In genomic region chr18:63022429-63023022, GRCh38 we compare ENCODE assay signal across 10 cellular contexts.
DNase-seq lines count a peak whose midpoint lies in the region; TF ChIP-seq lines count a peak whose summit lies in the region.
"Had no signal": no experiment of that assay in that cellular context is flagged by ENCODE, and none has a peak within 500 bp of the region (broad histone marks: within the 10 kb centered on the region; RNA-seq: fewer than 3 reads in every experiment).

No MANE protein-coding gene starts in this region.

- POLR2A ChIA-PET in BJ (lab: Charles Lee): no interaction called here

- DNase-seq in BJ (ENCODE audit: low read depth): no peak
- no peak for DNase-seq in ascending aorta (ENCODE audit: low spot score in 2 of 2)
- DNase-seq in left kidney (ENCODE audit: low read depth, low spot score): peak; percentile 26
- DNase-seq in T-helper 1 cell: no peak
- no peak for DNase-seq in stimulated activated CD4-positive, alpha-beta T cell treated with anti-CD3 and anti-CD28 coated beads, Interleukin-4, amount 100 ng/mL, for 4 hours
- no peak for DNase-seq in substantia nigra (lab: John Stamatoyannopoulos, UW)
- no peak for DNase-seq in posterior cingulate gyrus
- DNase-seq: activated naive CD4-positive, alpha-beta T cell treated with anti-CD3 and anti-CD28 coated beads, Interleukin-2, amount 10 ng/mL, durations not matched to agents 7 days and 5 days; NCI-H446 had no signal

- H3K27ac ChIP-seq in ascending aorta: no peak overlapping the region
- no peak overlapping the region for H3K27ac ChIP-seq in substantia nigra (ENCODE audit: low read depth, low read length, poor library complexity, severe bottlenecking)

- H3K4me3 ChIP-seq in BJ (ENCODE audit: low read depth, low read length) (no peak overlapping the region), ascending aorta (no peak overlapping the region)

- no peaks in the 10 kb centered on the region for H3K9me3 ChIP-seq in ascending aorta

- H3K36me3 ChIP-seq in BJ (ENCODE audit: control insufficient read depth, insufficient read depth, low read length) (no peaks in the 10 kb centered on the region), ascending aorta (no peaks in the 10 kb centered on the region)

- TF ChIP-seq CTCF in BJ (IDR thresholded peaks at IDR 0.05; ENCODE audit: insufficient read depth, low read depth, low read length) (peak; percentile 45), GM12874 (IDR thresholded peaks at IDR 0.05; ENCODE audit: insufficient read depth, low read depth, low read length) (peak; percentile 54), ascending aorta (IDR thresholded peaks at IDR 0.05) (peak in 2 of 3 experiments; percentile 18 to 36)

- H3K4me1 ChIP-seq in ascending aorta: no peaks in the 10 kb centered on the region

- CTCF ChIA-PET in BJ (lab: Yijun Ruan, JAX): interaction anchor here (0.8 to 1.5 kb wide), 6 partner anchors 9 to 301 kb away, joined by 3 to 4 read pairs (median 3); no protein-coding TSS in a partner anchor

- intact Hi-C loops in ascending aorta (cut with DNase I) (no loop called here), posterior cingulate gyrus (cut with DNase I) (loop anchor here (10.0 kb wide), 1 partner anchor 102 kb away; no protein-coding TSS in a partner anchor)

- H3K27me3 ChIP-seq in BJ (ENCODE audit: control insufficient read depth, insufficient read depth, low read length) (peaks cover 6% of the 10 kb centered on the region), ascending aorta (no peaks in the 10 kb centered on the region)
